Comparison of ENCODE assay signal across 7 cellular contexts in genomic region chr7:104987403-104987802, GRCh38. TPM values are rescaled to one million over a fixed set of nuclear protein-coding genes. Genes with fewer than 3 reads are reported as not detected.
DNase-seq lines count a peak whose midpoint lies in the region; ATAC-seq and TF ChIP-seq lines count a peak whose summit lies in the region.
"Not testable (repeated sequence)": the region's sequence is repeated elsewhere in the genome, so short reads cannot be mapped to it uniquely, and the experiment has no call there.

No MANE protein-coding gene starts in this region.

- not testable (repeated sequence) for H3K4me3 Mint-ChIP-seq in CD4-positive, CD25-positive, alpha-beta regulatory T cell; activated T-cell treated with anti-CD3 and anti-CD28 coated beads, Interleukin-2, amount 50 U/mL, for 24 hours; central memory CD8-positive, alpha-beta T cell; mesothelial cell of epicardium
- 0 out of 2 replicates have a peak overlapping the region, but pooled peaks have one; percentile 13 for H3K4me3 Mint-ChIP-seq in HFFc6

- H3K4me3 ChIP-seq in CD4-positive, CD25-positive, alpha-beta regulatory T cell (ENCODE audit: low read depth, low read length), result not testable (repeated sequence)
- peak overlapping the region; percentile 33 for H3K4me3 ChIP-seq in psoas muscle

- not testable (repeated sequence) for H3K36me3 Mint-ChIP-seq in CD4-positive, CD25-positive, alpha-beta regulatory T cell; mesothelial cell of epicardium
- peaks cover 15% of the 10 kb centered on the region for H3K36me3 Mint-ChIP-seq in HFFc6 (ENCODE audit: low read depth)
- H3K36me3 Mint-ChIP-seq in activated T-cell treated with anti-CD3 and anti-CD28 coated beads, Interleukin-2, amount 50 U/mL, for 24 hours (ENCODE audit: low read depth), result peaks cover 61% of the 10 kb centered on the region
- peaks cover 20% of the 10 kb centered on the region for H3K36me3 Mint-ChIP-seq in central memory CD8-positive, alpha-beta T cell (ENCODE audit: insufficient read depth)

- not testable (repeated sequence) for DNase-seq in CD4-positive, CD25-positive, alpha-beta regulatory T cell; HFFc6; activated T-cell treated with anti-CD3 and anti-CD28 coated beads, Interleukin-2, amount 50 U/mL, for 24 hours; central memory CD8-positive, alpha-beta T cell (ENCODE audit: low spot score in 2 of 2); mesothelial cell of epicardium (ENCODE audit: low spot score in 2 of 2, unreplicated experiment in 2 of 2); psoas muscle

- H3K9me3 Mint-ChIP-seq in CD4-positive, CD25-positive, alpha-beta regulatory T cell; HFFc6; activated T-cell treated with anti-CD3 and anti-CD28 coated beads, Interleukin-2, amount 50 U/mL, for 24 hours; central memory CD8-positive, alpha-beta T cell; mesothelial cell of epicardium: not testable (repeated sequence)

- 34 to 67% (median 38%) methylated on average over 14 of the region's 14 CpGs for WGBS in psoas muscle, 3 donors

- H3K27me3 ChIP-seq in CD4-positive, CD25-positive, alpha-beta regulatory T cell (ENCODE audit: control insufficient read depth, insufficient read depth, low read length); psoas muscle (ENCODE audit: insufficient read depth in 3 of 3, low read length in 2 of 3): not testable (repeated sequence)

- H3K27ac Mint-ChIP-seq in CD4-positive, CD25-positive, alpha-beta regulatory T cell, result not testable (repeated sequence)
- 0 out of 2 replicates have a peak overlapping the region, but pooled peaks have one; percentile 21 for H3K27ac Mint-ChIP-seq in HFFc6
- peak overlapping the region; percentile 74 for H3K27ac Mint-ChIP-seq in activated T-cell treated with anti-CD3 and anti-CD28 coated beads, Interleukin-2, amount 50 U/mL, for 24 hours
- H3K27ac Mint-ChIP-seq in central memory CD8-positive, alpha-beta T cell (ENCODE audit: low read depth), result peak overlapping the region; percentile 52
- peak overlapping the region; percentile 5 for H3K27ac Mint-ChIP-seq in mesothelial cell of epicardium

- TF ChIP-seq CTCF in HFFc6 (IDR thresholded peaks at IDR 0.05); VCaP (conservative IDR thresholded peaks at IDR 0.05); mesothelial cell of epicardium (IDR thresholded peaks at IDR 0.05; ENCODE audit: unreplicated experiment); psoas muscle (IDR thresholded peaks at IDR 0.05): not testable (repeated sequence)

- not testable (repeated sequence) for H3K36me3 ChIP-seq in CD4-positive, CD25-positive, alpha-beta regulatory T cell (ENCODE audit: control insufficient read depth, insufficient read depth, low read length)
- H3K36me3 ChIP-seq in psoas muscle (ENCODE audit: insufficient read depth in 1 of 2, low read depth in 1 of 2), result peaks cover 0 to 13% of the 10 kb centered on the region in 2 donors

- H3K27ac ChIP-seq in CD4-positive, CD25-positive, alpha-beta regulatory T cell (ENCODE audit: insufficient read depth, low read length, poor library complexity, severe bottlenecking), result peak overlapping the region; percentile 98
- 0 out of 2 replicates have a peak overlapping the region, but pooled peaks have one; percentile 97 for H3K27ac ChIP-seq in VCaP
- not testable (repeated sequence) for H3K27ac ChIP-seq in psoas muscle

- not testable (repeated sequence) for H3K27me3 Mint-ChIP-seq in CD4-positive, CD25-positive, alpha-beta regulatory T cell; HFFc6 (ENCODE audit: insufficient read depth); activated T-cell treated with anti-CD3 and anti-CD28 coated beads, Interleukin-2, amount 50 U/mL, for 24 hours; central memory CD8-positive, alpha-beta T cell; mesothelial cell of epicardium (ENCODE audit: low read depth)

- not testable (repeated sequence) for ATAC-seq in CD4-positive, CD25-positive, alpha-beta regulatory T cell (ENCODE audit: low read depth in 2 of 2); central memory CD8-positive, alpha-beta T cell (replicated peaks; ENCODE audit: extremely low read depth, poor library complexity, severe bottlenecking); psoas muscle

- H3K4me1 ChIP-seq in CD4-positive, CD25-positive, alpha-beta regulatory T cell (ENCODE audit: control insufficient read depth, insufficient read depth, low read length, poor library complexity, severe bottlenecking), result peaks cover 47% of the 10 kb centered on the region
- peaks cover 19% of the 10 kb centered on the region for H3K4me1 ChIP-seq in psoas muscle

- not testable (repeated sequence) for H3K9me3 ChIP-seq in CD4-positive, CD25-positive, alpha-beta regulatory T cell (ENCODE audit: control insufficient read depth in 2 of 2, low read length in 2 of 2); psoas muscle

- peaks cover 34 to 64% (median 52%) of the 10 kb centered on the region in 4 donors for H3K4me1 Mint-ChIP-seq in CD4-positive, CD25-positive, alpha-beta regulatory T cell
- H3K4me1 Mint-ChIP-seq in HFFc6 (ENCODE audit: low read depth), result peaks cover 14% of the 10 kb centered on the region; the same call in 1 of the 2 replicates
- H3K4me1 Mint-ChIP-seq in activated T-cell treated with anti-CD3 and anti-CD28 coated beads, Interleukin-2, amount 50 U/mL, for 24 hours (ENCODE audit: low read depth), result peaks cover 56% of the 10 kb centered on the region
- peaks cover 30% of the 10 kb centered on the region for H3K4me1 Mint-ChIP-seq in central memory CD8-positive, alpha-beta T cell
- H3K4me1 Mint-ChIP-seq in mesothelial cell of epicardium, result peaks cover 40% of the 10 kb centered on the region

- intact Hi-C loops in psoas muscle (cut with DNase I), result loop anchor here (10.0 kb wide), 2 partner anchors 277 to 347 kb away; no protein-coding TSS in a partner anchor

RNA-seq across cellular contexts. Expression of gene KMT2E, which starts 26.6 kb away (rescaled TPM):
- 360 TPM for total RNA-seq in CD4-positive, CD25-positive, alpha-beta regulatory T cell
- polyA plus RNA-seq in CD4-positive, CD25-positive, alpha-beta regulatory T cell, result 100 to 1,000 TPM; 146 to 197 (median 177) TPM
- 10 to 100 TPM; 39.7 to 53.4 (median 50.1) TPM for total RNA-seq in HFFc6 (2021; fragmentation: NEBNext Ultra II Directional; extraction: Animal tissue kit (Norgen Biotek cat#: 25700))
- total RNA-seq in mesothelial cell of epicardium (102 to 109 TPM (median 109 TPM) in 3 replicates), psoas muscle (10 to 100 TPM; 24.0 to 40.9 (median 27.0) TPM)
- 10 to 100 TPM in 1 of 3 donors, 1 to 10 TPM in 2; 6.2 to 18.1 (median 7.3) TPM for polyA plus RNA-seq in psoas muscle
